24 cellular contexts compared by ENCODE assay signal in the genomic region with DNA sequence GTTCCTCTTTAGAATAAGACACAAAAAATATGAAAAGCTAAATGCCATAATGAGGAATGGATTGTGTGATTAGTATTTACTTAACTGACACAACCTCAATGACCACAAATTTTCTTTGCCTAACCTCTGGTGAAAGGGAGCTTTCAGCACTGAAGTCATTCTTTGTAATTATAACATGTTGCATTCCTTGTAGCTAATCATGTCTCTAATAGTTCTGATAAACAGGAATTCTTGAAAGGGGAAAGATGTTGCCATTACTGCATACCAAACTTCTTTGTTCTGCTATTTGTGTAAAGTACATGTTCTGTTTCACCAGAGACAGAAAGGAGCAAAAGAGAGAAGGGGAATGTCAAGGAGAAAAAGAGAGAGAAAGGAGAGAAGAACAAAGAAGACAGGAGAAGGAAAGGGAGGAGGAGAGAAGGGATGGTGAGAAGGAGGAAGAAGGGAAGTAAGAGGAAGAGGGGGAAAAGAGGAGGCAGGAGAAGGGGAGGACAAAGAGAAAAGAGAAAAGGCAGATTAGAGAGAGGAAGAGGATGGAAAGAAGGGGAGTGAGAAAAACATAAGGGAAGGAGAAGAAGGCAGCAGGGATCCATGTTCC.
DNase-seq lines count a peak whose midpoint lies in the region; ATAC-seq and TF ChIP-seq lines count a peak whose summit lies in the region.
"Had no signal": no experiment of that assay in that cellular context is flagged by ENCODE, and none has a peak within 500 bp of the region (broad histone marks: within the 10 kb centered on the region; RNA-seq: fewer than 3 reads in every experiment).

No MANE protein-coding gene starts in this region.

- H2AK5ac ChIP-seq in IMR-90 (ENCODE audit: low read depth, low read length), result no peak overlapping the region; the same call in 1 of the 2 replicates

- no peaks in the 10 kb centered on the region for H3K79me1 ChIP-seq in IMR-90 (ENCODE audit: low read depth in 1 of 2, low read length in 2 of 2)

- no TSS peak for BruUV-seq in IMR-90 (replicated peaks; lab: Mats Ljungman, UMichigan)

- H3K36me3 Mint-ChIP-seq in endodermal cell (ENCODE audit: low read depth) (no peaks in the 10 kb centered on the region), nephron (ENCODE audit: low read depth) (peaks cover 23% of the 10 kb centered on the region)
- H3K36me3 Mint-ChIP-seq in activated T-helper 2 cell treated with anti-CD3 and anti-CD28 coated beads, Interferon-gamma antibody, Interleukin-2, Interleukin-4, amounts not matched to agents 10 μg/mL and 5 μg/mL and 100 μg/mL, durations not matched to agents 14 hours and 24 hours and 36 hours (ENCODE audit: low read depth), result no peaks in the 10 kb centered on the region
- H3K36me3 Mint-ChIP-seq: activated naive CD4-positive, alpha-beta T cell treated with anti-CD3 and anti-CD28 coated beads, Interleukin-2, amount 50 U/mL, for 24 hours had no signal

- H3K9ac ChIP-seq in IMR-90 (ENCODE audit: low read depth, low read length) (no peak overlapping the region), endodermal cell (ENCODE audit: extremely low read depth, low read length, poor library complexity, severe bottlenecking) (no peak overlapping the region)

- no peak overlapping the region for H2BK15ac ChIP-seq in IMR-90 (ENCODE audit: low read depth, low read length)

- no peak overlapping the region for H2AK9ac ChIP-seq in IMR-90 (replicated peaks; ENCODE audit: low read depth, low read length, poor library complexity)

- H3K27me3 Mint-ChIP-seq in endodermal cell (ENCODE audit: insufficient read depth), result no peaks in the 10 kb centered on the region
- H3K27me3 Mint-ChIP-seq in nephron (ENCODE audit: low read depth), result no peaks in the 10 kb centered on the region
- H3K27me3 Mint-ChIP-seq in activated T-helper 2 cell treated with anti-CD3 and anti-CD28 coated beads, Interferon-gamma antibody, Interleukin-2, Interleukin-4, amounts not matched to agents 10 μg/mL and 5 μg/mL and 100 μg/mL, durations not matched to agents 14 hours and 24 hours and 36 hours (ENCODE audit: low read depth), result no peaks in the 10 kb centered on the region
- H3K27me3 Mint-ChIP-seq: activated CD4-positive, alpha-beta T cell treated with anti-CD3 and anti-CD28 coated beads for 36 hours; activated naive CD4-positive, alpha-beta T cell treated with anti-CD3 and anti-CD28 coated beads, Interleukin-2, amount 50 U/mL, for 24 hours had no signal

- H3K27me3 ChIP-seq in IMR-90 (ENCODE audit: control insufficient read depth, insufficient read depth, low read length) (peaks cover 3% of the 10 kb centered on the region; the same call in 1 of the 2 replicates), endodermal cell (ENCODE audit: control insufficient read depth, insufficient read depth, low read length, poor library complexity, severe bottlenecking) (no peaks in the 10 kb centered on the region), spleen (replicated peaks in 1 of 7) (no peaks in the 10 kb centered on the region)
- H3K27me3 ChIP-seq: Peyer's patch, SJCRH30, stomach, upper lobe of right lung had no signal

- H3K9me3 ChIP-seq in IMR-90 (ENCODE audit: control insufficient read depth, insufficient read depth, low read length) (no peaks in the 10 kb centered on the region), endodermal cell (ENCODE audit: control insufficient read depth, low read length) (no peaks in the 10 kb centered on the region), spleen (no peaks in the 10 kb centered on the region)
- H3K9me3 ChIP-seq: HAP-1, Peyer's patch, SJCRH30, stomach, upper lobe of right lung had no signal

- peak; percentile 70 for ATAC-seq in IMR-90 (ENCODE audit: low read depth)
- ATAC-seq: activated CD4-positive, alpha-beta T cell treated with anti-CD3 and anti-CD28 coated beads for 36 hours; upper lobe of right lung had no signal

- CTCF ChIA-PET in IMR-90 (lab: Yijun Ruan, JAX), result interaction anchor here (0.6 to 1.7 kb wide), 4 partner anchors 16 to 121 kb away, joined by 5 to 7 read pairs (median 6); a partner anchor contains a TSS

- H4K5ac ChIP-seq in IMR-90 (ENCODE audit: low read depth, low read length), result no peak overlapping the region

- DNase-seq in IMR-90 (peak; percentile 8), endodermal cell (no peak), spleen (no peak), COLO668 (lab: John Stamatoyannopoulos, UW; ENCODE audit: unreplicated experiment) (no peak), cerebellar nuclear complex (lab: John Stamatoyannopoulos, UW) (no peak)
- no peak for DNase-seq in activated T-helper 2 cell treated with anti-CD3 and anti-CD28 coated beads, Interferon-gamma antibody, Interleukin-2, Interleukin-4, amounts not matched to agents 10 μg/mL and 5 μg/mL and 100 μg/mL, durations not matched to agents 14 hours and 24 hours and 36 hours (ENCODE audit: low spot score)
- DNase-seq: activated CD4-positive, alpha-beta T cell treated with anti-CD3 and anti-CD28 coated beads for 36 hours; aorta; effector memory CD4-positive, alpha-beta T cell; head of caudate nucleus; KBM-7; MM.1S; NCI-H1417 treated with DMSO at 0.1 percent for 48 hours; NCI-H2107; Peyer's patch; SJCRH30; stimulated activated CD4-positive, alpha-beta T cell treated with anti-CD3 and anti-CD28 coated beads, Interleukin-12 subunit alpha, Interleukin-12 subunit beta, amount 100 ng/mL, for 4 hours; stomach; upper lobe of right lung had no signal

- H3K4me3 Mint-ChIP-seq in endodermal cell, result no peak overlapping the region
- no peak overlapping the region for H3K4me3 Mint-ChIP-seq in nephron
- no peak overlapping the region for H3K4me3 Mint-ChIP-seq in activated T-helper 2 cell treated with anti-CD3 and anti-CD28 coated beads, Interferon-gamma antibody, Interleukin-2, Interleukin-4, amounts not matched to agents 10 μg/mL and 5 μg/mL and 100 μg/mL, durations not matched to agents 14 hours and 24 hours and 36 hours (ENCODE audit: low read depth)
- H3K4me3 Mint-ChIP-seq: activated CD4-positive, alpha-beta T cell treated with anti-CD3 and anti-CD28 coated beads for 36 hours; activated naive CD4-positive, alpha-beta T cell treated with anti-CD3 and anti-CD28 coated beads, Interleukin-2, amount 50 U/mL, for 24 hours; T-helper 1 cell treated with Interleukin-12 subunit alpha and Interleukin-12 subunit beta and Interleukin-4 antibody, amounts not matched to agents 30 μg/mL and 1 μg/mL, for 36 hours had no signal

- peaks cover 17% of the 10 kb centered on the region for H3K4me1 Mint-ChIP-seq in endodermal cell
- peaks cover 24% of the 10 kb centered on the region for H3K4me1 Mint-ChIP-seq in nephron
- no peaks in the 10 kb centered on the region for H3K4me1 Mint-ChIP-seq in activated T-helper 2 cell treated with anti-CD3 and anti-CD28 coated beads, Interferon-gamma antibody, Interleukin-2, Interleukin-4, amounts not matched to agents 10 μg/mL and 5 μg/mL and 100 μg/mL, durations not matched to agents 14 hours and 24 hours and 36 hours (ENCODE audit: low read depth)
- H3K4me1 Mint-ChIP-seq: activated CD4-positive, alpha-beta T cell treated with anti-CD3 and anti-CD28 coated beads for 36 hours; activated naive CD4-positive, alpha-beta T cell treated with anti-CD3 and anti-CD28 coated beads, Interleukin-2, amount 50 U/mL, for 24 hours had no signal

- TF ChIP-seq CTCF in IMR-90 (conservative IDR thresholded peaks at IDR 0.05; ENCODE audit: low read depth, low read length) (no peak), endodermal cell (conservative IDR thresholded peaks at IDR 0.05) (no peak), nephron (IDR thresholded peaks at IDR 0.05; ENCODE audit: unreplicated experiment in 3 of 3) (no peak), spleen (IDR thresholded peaks at IDR 0.05 in 8 of 11, conservative IDR thresholded peaks at IDR 0.05 in 3 of 11) (no peak)

- H3K9me1 ChIP-seq in IMR-90 (ENCODE audit: insufficient read depth, low read length), result no peaks in the 10 kb centered on the region; the same call in 1 of the 2 replicates

- intact Hi-C loops in IMR-90 (cut with micrococcal nuclease), result no loop called here
- intact Hi-C loops in spleen (cut with DNase I; ENCODE audit: low total_unique reads), result no loop called here
- intact Hi-C loops in activated T-helper 2 cell treated with anti-CD3 and anti-CD28 coated beads, Interferon-gamma antibody, Interleukin-2, Interleukin-4, amounts not matched to agents 10 μg/mL and 5 μg/mL and 100 μg/mL, durations not matched to agents 14 hours and 24 hours and 36 hours (cut with micrococcal nuclease), result no loop called here

- H3K27ac ChIP-seq in IMR-90 (ENCODE audit: insufficient read depth, low read length), result no peak overlapping the region
- H3K27ac ChIP-seq in endodermal cell (ENCODE audit: low read depth, low read length), result peak overlapping the region; percentile 42
- peak overlapping the region in 5 of 8 donors; percentile 4 to 34 (median 29) for H3K27ac ChIP-seq in spleen
- H3K27ac ChIP-seq: C4-2B, Peyer's patch, SJCRH30, stomach, upper lobe of right lung had no signal

- no peak overlapping the region for H3K4ac ChIP-seq in IMR-90 (ENCODE audit: low read depth, low read length)

- H4K91ac ChIP-seq in IMR-90 (ENCODE audit: insufficient read depth, low read depth, low read length), result no peak overlapping the region; the same call in 1 of the 2 replicates

- no peak overlapping the region for H4K8ac ChIP-seq in IMR-90 (ENCODE audit: low read depth in 2 of 2, low read length in 2 of 2)

- in situ Hi-C loops in IMR-90 (cut with MboI; ENCODE audit: low sequenced_read_pairs), result no loop called here

- no peak overlapping the region for H2BK5ac ChIP-seq in IMR-90 (ENCODE audit: low read depth, low read length, poor library complexity, severe bottlenecking)

- H3K4me3 ChIP-seq in IMR-90 (ENCODE audit: insufficient read depth, low read depth, low read length) (no peak overlapping the region), endodermal cell (ENCODE audit: low read length) (no peak overlapping the region), spleen (no peak overlapping the region)
- H3K4me3 ChIP-seq: HAP-1, Peyer's patch, SJCRH30, stomach, upper lobe of right lung had no signal

- no peak overlapping the region for H3K23ac ChIP-seq in IMR-90 (ENCODE audit: low read depth, low read length)

- no peak overlapping the region for H3K14ac ChIP-seq in IMR-90 (replicated peaks; ENCODE audit: low read depth, low read length)

- no peaks in the 10 kb centered on the region for H4K20me1 ChIP-seq in IMR-90 (ENCODE audit: insufficient read depth, low read length)

- TF ChIP-seq POLR2A in IMR-90 (IDR thresholded peaks at IDR 0.05; ENCODE audit: low read depth, low read length) (no peak), spleen (IDR thresholded peaks at IDR 0.05) (no peak)

- H3K27ac Mint-ChIP-seq in endodermal cell (no peak overlapping the region), nephron (peak overlapping the region; percentile 9 to 69 (median 48))
- no peak overlapping the region for H3K27ac Mint-ChIP-seq in activated T-helper 2 cell treated with anti-CD3 and anti-CD28 coated beads, Interferon-gamma antibody, Interleukin-2, Interleukin-4, amounts not matched to agents 10 μg/mL and 5 μg/mL and 100 μg/mL, durations not matched to agents 14 hours and 24 hours and 36 hours
- H3K27ac Mint-ChIP-seq: activated CD4-positive, alpha-beta T cell treated with anti-CD3 and anti-CD28 coated beads for 36 hours; activated naive CD4-positive, alpha-beta T cell treated with anti-CD3 and anti-CD28 coated beads, Interleukin-2, amount 50 U/mL, for 24 hours; T-helper 1 cell treated with Interleukin-12 subunit alpha and Interleukin-12 subunit beta and Interleukin-4 antibody, amounts not matched to agents 30 μg/mL and 1 μg/mL, for 36 hours had no signal

- H2AFZ ChIP-seq in IMR-90 (replicated peaks; ENCODE audit: low read length, poor library complexity), result no peak overlapping the region

- peaks cover 8% of the 10 kb centered on the region for H3K4me1 ChIP-seq in IMR-90 (ENCODE audit: control insufficient read depth, insufficient read depth, low read length)
- no peaks in the 10 kb centered on the region for H3K4me1 ChIP-seq in endodermal cell (ENCODE audit: control insufficient read depth, insufficient read depth, low read length)
- H3K4me1 ChIP-seq in spleen, result peaks cover 0 to 6% (median 0%) of the 10 kb centered on the region in 6 donors
- H3K4me1 ChIP-seq: HAP-1, Peyer's patch, SJCRH30 had no signal

- dilution Hi-C loops in IMR-90 (cut with HindIII; ENCODE audit: low sequenced_read_pairs, unreplicated experiment), result no loop called here

- H2BK120ac ChIP-seq in IMR-90 (ENCODE audit: low read depth, low read length), result 0 out of 2 replicates have a peak overlapping the region, but pooled peaks have one; percentile 8

- POLR2A ChIA-PET in IMR-90 (lab: Charles Lee; ENCODE audit: unreplicated experiment), result no interaction called here

- no peak overlapping the region for H2BK20ac ChIP-seq in IMR-90 (ENCODE audit: low read depth, low read length)

- H3K18ac ChIP-seq in IMR-90 (ENCODE audit: low read depth, low read length), result no peak overlapping the region

- TF ChIP-seq RAD21 in IMR-90 (IDR thresholded peaks at IDR 0.05; ENCODE audit: low read length), result no peak

- H3K9me3 Mint-ChIP-seq in endodermal cell (no peaks in the 10 kb centered on the region), nephron (no peaks in the 10 kb centered on the region)
- no peaks in the 10 kb centered on the region for H3K9me3 Mint-ChIP-seq in activated T-helper 2 cell treated with anti-CD3 and anti-CD28 coated beads, Interferon-gamma antibody, Interleukin-2, Interleukin-4, amounts not matched to agents 10 μg/mL and 5 μg/mL and 100 μg/mL, durations not matched to agents 14 hours and 24 hours and 36 hours
- H3K9me3 Mint-ChIP-seq: activated naive CD4-positive, alpha-beta T cell treated with anti-CD3 and anti-CD28 coated beads, Interleukin-2, amount 50 U/mL, for 24 hours; T-helper 1 cell treated with Interleukin-12 subunit alpha and Interleukin-12 subunit beta and Interleukin-4 antibody, amounts not matched to agents 30 μg/mL and 1 μg/mL, for 36 hours had no signal

- no peaks in the 10 kb centered on the region for H3K36me3 ChIP-seq in IMR-90 (ENCODE audit: control insufficient read depth, insufficient read depth, low read length)
- no peaks in the 10 kb centered on the region for H3K36me3 ChIP-seq in endodermal cell (ENCODE audit: control insufficient read depth, insufficient read depth, low read length)
- peaks cover 0 to 5% (median 0%) of the 10 kb centered on the region in 6 donors for H3K36me3 ChIP-seq in spleen
- H3K36me3 ChIP-seq: HAP-1, Peyer's patch, SJCRH30, stomach, upper lobe of right lung had no signal

- no peak overlapping the region for H3K4me2 ChIP-seq in IMR-90 (ENCODE audit: low read depth, low read length)

- H3K56ac ChIP-seq in IMR-90 (ENCODE audit: extremely low read depth, insufficient read depth, low read length), result no peak overlapping the region

Comparison
In these comparisons a context has a peak if more than half of its experiments do, and no peak if none do; other contexts are left out.
1. H3K27ac Mint-ChIP-seq: peak in nephron (3 of 3); none in endodermal cell (single experiment) and activated T-helper 2 cell treated with anti-CD3 and anti-CD28 coated beads, Interferon-gamma antibody, Interleukin-2, Interleukin-4, amounts not matched to agents 10 μg/mL and 5 μg/mL and 100 μg/mL, durations not matched to agents 14 hours and 24 hours and 36 hours (single experiment).